Comparison of ENCODE assay signal across 1 cellular context in the genomic region with DNA sequence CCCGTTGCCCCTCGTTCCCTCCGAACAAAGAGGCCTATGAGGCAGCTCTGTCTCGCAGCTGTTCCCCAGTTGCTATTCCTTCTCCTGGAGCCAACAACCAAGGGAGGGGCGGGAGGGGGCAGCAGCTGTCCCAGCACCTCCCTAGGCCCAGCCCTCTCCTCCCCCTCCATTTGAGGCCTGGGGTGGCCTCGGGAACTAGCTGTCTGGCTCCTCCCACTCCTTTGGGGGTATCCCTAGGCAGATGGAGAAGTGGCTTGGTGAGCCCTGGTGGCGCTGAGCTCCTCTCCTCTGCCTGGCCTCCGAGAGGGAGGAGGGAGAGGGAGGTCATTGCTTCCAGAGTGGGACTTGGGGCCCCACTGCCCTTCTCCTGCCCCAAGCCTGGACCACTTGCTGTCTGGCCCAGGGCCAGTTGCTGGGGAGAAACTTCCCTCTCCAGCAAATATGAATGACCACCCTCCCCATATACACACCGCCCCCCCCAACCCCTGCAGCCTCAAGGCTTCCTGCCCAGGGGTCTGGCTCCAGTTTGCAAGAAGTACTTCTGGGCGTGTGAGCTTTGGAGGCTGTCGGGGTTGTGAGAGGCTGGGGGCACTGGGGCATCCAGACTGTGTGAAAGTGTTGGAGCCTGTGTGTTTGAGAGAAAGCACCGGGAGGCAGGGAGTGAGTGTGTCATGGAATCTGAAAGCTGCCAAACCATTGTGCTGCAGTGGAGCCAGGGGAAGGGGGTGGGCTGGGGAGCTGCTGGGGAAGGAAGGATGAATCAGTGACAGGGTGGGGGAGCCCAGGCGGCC.
A peak's percentile ranks its signal among the peaks of the same experiment; 100 is the strongest.
TF ChIP-seq lines count a peak whose summit lies in the region.

No MANE protein-coding gene starts in this region.

TF ChIP-seq in SK-N-SH, 30 proteins besides CTCF, POLR2A, EP300 and RAD21 (continued from another document):
- TF ChIP-seq, protein P1, sequence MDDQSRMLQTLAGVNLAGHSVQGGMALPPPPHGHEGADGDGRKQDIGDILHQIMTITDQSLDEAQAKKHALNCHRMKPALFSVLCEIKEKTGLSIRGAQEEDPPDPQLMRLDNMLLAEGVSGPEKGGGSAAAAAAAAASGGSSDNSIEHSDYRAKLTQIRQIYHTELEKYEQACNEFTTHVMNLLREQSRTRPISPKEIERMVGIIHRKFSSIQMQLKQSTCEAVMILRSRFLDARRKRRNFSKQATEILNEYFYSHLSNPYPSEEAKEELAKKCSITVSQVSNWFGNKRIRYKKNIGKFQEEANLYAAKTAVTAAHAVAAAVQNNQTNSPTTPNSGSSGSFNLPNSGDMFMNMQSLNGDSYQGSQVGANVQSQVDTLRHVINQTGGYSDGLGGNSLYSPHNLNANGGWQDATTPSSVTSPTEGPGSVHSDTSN (IDR thresholded peaks at IDR 0.05), result peak; percentile 28; the same call in 1 of the 2 replicates
- no peak for TF ChIP-seq RFX5 (IDR thresholded peaks at IDR 0.05; ENCODE audit: low read length)
- TF ChIP-seq TAF1 (IDR thresholded peaks at IDR 0.05; ENCODE audit: borderline replicate concordance, low read depth, low read length), result peak; percentile 40; the same call in 1 of the 2 replicates
- TF ChIP-seq, protein P2, sequence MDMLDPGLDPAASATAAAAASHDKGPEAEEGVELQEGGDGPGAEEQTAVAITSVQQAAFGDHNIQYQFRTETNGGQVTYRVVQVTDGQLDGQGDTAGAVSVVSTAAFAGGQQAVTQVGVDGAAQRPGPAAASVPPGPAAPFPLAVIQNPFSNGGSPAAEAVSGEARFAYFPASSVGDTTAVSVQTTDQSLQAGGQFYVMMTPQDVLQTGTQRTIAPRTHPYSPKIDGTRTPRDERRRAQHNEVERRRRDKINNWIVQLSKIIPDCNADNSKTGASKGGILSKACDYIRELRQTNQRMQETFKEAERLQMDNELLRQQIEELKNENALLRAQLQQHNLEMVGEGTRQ (IDR thresholded peaks at IDR 0.05; ENCODE audit: borderline replicate concordance, low read depth, low read length), result no peak
- peak; percentile 51; the same call in 1 of the 2 replicates for TF ChIP-seq RXRA (IDR thresholded peaks at IDR 0.05; ENCODE audit: borderline replicate concordance, low read depth)
- TF ChIP-seq RCOR1 (IDR thresholded peaks at IDR 0.05; ENCODE audit: low read length), result no peak
- TF ChIP-seq TCF12 (IDR thresholded peaks at IDR 0.05), result peak; percentile 48; the same call in 1 of the 2 replicates
- no peak for TF ChIP-seq FOXJ3 (CRISPR knock-in tag; IDR thresholded peaks at IDR 0.05)
- TF ChIP-seq, protein P3, sequence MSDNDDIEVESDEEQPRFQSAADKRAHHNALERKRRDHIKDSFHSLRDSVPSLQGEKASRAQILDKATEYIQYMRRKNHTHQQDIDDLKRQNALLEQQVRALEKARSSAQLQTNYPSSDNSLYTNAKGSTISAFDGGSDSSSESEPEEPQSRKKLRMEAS (IDR thresholded peaks at IDR 0.05; ENCODE audit: low read depth), result peak; percentile 63
